In genomic region chr6:33673847-33674246, GRCh38 we compare ENCODE assay signal across 14 cellular contexts. TPM values are rescaled to one million over a fixed set of nuclear protein-coding genes. Genes with fewer than 3 reads are reported as not detected.
DNase-seq lines count a peak whose midpoint lies in the region; ATAC-seq, FAIRE-seq and TF ChIP-seq lines count a peak whose summit lies in the region.
"Had no signal": no experiment of that assay in that cellular context is flagged by ENCODE, and none has a peak within 500 bp of the region (broad histone marks: within the 10 kb centered on the region; RNA-seq: fewer than 3 reads in every experiment).

No MANE protein-coding gene starts in this region.

- no peak overlapping the region for H3K9ac ChIP-seq in BLaER1

- no peak overlapping the region for H3K4me3 ChIP-seq in BLaER1

- no peaks in the 10 kb centered on the region for H3K9me3 Mint-ChIP-seq in central memory CD8-positive, alpha-beta T cell
- no peaks in the 10 kb centered on the region for H3K9me3 Mint-ChIP-seq in mesothelial cell of epicardium
- H3K9me3 Mint-ChIP-seq: CD14-positive monocyte, H9 had no signal

- TF ChIP-seq POLR2A in GM12891 (IDR thresholded peaks at IDR 0.05; ENCODE audit: low read depth, low read length), result no peak

- no peak overlapping the region for H3K4me3 Mint-ChIP-seq in central memory CD8-positive, alpha-beta T cell
- no peak overlapping the region for H3K4me3 Mint-ChIP-seq in mesothelial cell of epicardium
- H3K4me3 Mint-ChIP-seq: CD14-positive monocyte, H9 had no signal

- H3K27me3 Mint-ChIP-seq in central memory CD8-positive, alpha-beta T cell, result no peaks in the 10 kb centered on the region
- no peaks in the 10 kb centered on the region for H3K27me3 Mint-ChIP-seq in mesothelial cell of epicardium (ENCODE audit: low read depth)

- H4K20me1 ChIP-seq in BLaER1, result no peaks in the 10 kb centered on the region

- no peaks in the 10 kb centered on the region for H3K27me3 ChIP-seq in BLaER1

- H3K4me1 Mint-ChIP-seq in central memory CD8-positive, alpha-beta T cell, result no peaks in the 10 kb centered on the region
- H3K4me1 Mint-ChIP-seq in mesothelial cell of epicardium, result peaks cover 14% of the 10 kb centered on the region
- H3K4me1 Mint-ChIP-seq: CD14-positive monocyte had no signal

- H3K36me3 ChIP-seq in BLaER1, result peaks cover 84% of the 10 kb centered on the region

- DNase-seq in NCI-H1694 treated with DMSO at 0.1 percent for 48 hours (lab: John Stamatoyannopoulos, UW) (peak; percentile 25), mesothelial cell of epicardium (ENCODE audit: low spot score in 2 of 2, unreplicated experiment in 2 of 2) (no peak), OCI-M2 (lab: John Stamatoyannopoulos, UW; ENCODE audit: unreplicated experiment) (no peak), GM12891 (ENCODE audit: insufficient read length, low spot score) (no peak), DMS79 treated with DMSO at 0.1 percent for 48 hours (lab: John Stamatoyannopoulos, UW) (no peak)
- DNase-seq in central memory CD8-positive, alpha-beta T cell (ENCODE audit: low spot score in 2 of 2), result no peak
- DNase-seq in stimulated activated CD4-positive, alpha-beta T cell treated with anti-CD3 and anti-CD28 coated beads, Interleukin-1b, Interleukin-23, amount 100 ng/mL, for 48 hours, result no peak
- DNase-seq: COR-L47, DMS53, H9, NCI-H2029 treated with DMSO at 0.1 percent for 48 hours had no signal

- no peaks in the 10 kb centered on the region for H3K9me3 ChIP-seq in BLaER1

- H3K4me2 ChIP-seq in BLaER1, result no peak overlapping the region

- TF ChIP-seq CTCF in mesothelial cell of epicardium (IDR thresholded peaks at IDR 0.05; ENCODE audit: unreplicated experiment), result no peak

- peaks cover 18% of the 10 kb centered on the region for H3K36me3 Mint-ChIP-seq in central memory CD8-positive, alpha-beta T cell (ENCODE audit: insufficient read depth)
- H3K36me3 Mint-ChIP-seq in mesothelial cell of epicardium, result no peaks in the 10 kb centered on the region

- peak overlapping the region; percentile 26; the same call in 1 of the 2 replicates for H3K27ac ChIP-seq in BLaER1

- ATAC-seq in central memory CD8-positive, alpha-beta T cell (replicated peaks; ENCODE audit: extremely low read depth, poor library complexity, severe bottlenecking), result no peak

- no peak for FAIRE-seq in GM12891 (lab: Jason Lieb, UNC)
- FAIRE-seq: A204.1 had no signal

- H3K27ac Mint-ChIP-seq in central memory CD8-positive, alpha-beta T cell (ENCODE audit: low read depth), result peak overlapping the region; percentile 11
- H3K27ac Mint-ChIP-seq in mesothelial cell of epicardium, result peak overlapping the region; percentile 23

- H3K4me1 ChIP-seq in BLaER1, result peaks cover 75% of the 10 kb centered on the region

TF ChIP-seq in GM12891, 5 proteins besides CTCF, POLR2A, EP300 and RAD21:
- TF ChIP-seq PAX5 (IDR thresholded peaks at IDR 0.05; ENCODE audit: insufficient read depth, low read length, severe bottlenecking), result no peak
TF ChIP-seq in GM12891: peak in this region for 0.

RNA-seq across cellular contexts. Expression of gene UQCC2, which starts 37.7 kb away (rescaled TPM):
- total RNA-seq in mesothelial cell of epicardium, result 79.0 to 79.6 TPM (median 79.4 TPM) in 3 replicates
- 100 TPM for polyA plus RNA-seq in GM12891 (2012; ENCODE audit: low read depth, missing spikeins)

RNA-seq across cellular contexts. Expression of gene ITPR3, which starts 52.7 kb away (rescaled TPM):
- total RNA-seq in mesothelial cell of epicardium, result 6.3 to 6.4 TPM (median 6.4 TPM) in 3 replicates
- polyA plus RNA-seq in GM12891 (2012; ENCODE audit: low read depth, missing spikeins), result 8.5 TPM
- polyA plus RNA-seq: CD14-positive monocyte had no signal
